Comparison of ENCODE assay signal across 16 cellular contexts in the genomic region with DNA sequence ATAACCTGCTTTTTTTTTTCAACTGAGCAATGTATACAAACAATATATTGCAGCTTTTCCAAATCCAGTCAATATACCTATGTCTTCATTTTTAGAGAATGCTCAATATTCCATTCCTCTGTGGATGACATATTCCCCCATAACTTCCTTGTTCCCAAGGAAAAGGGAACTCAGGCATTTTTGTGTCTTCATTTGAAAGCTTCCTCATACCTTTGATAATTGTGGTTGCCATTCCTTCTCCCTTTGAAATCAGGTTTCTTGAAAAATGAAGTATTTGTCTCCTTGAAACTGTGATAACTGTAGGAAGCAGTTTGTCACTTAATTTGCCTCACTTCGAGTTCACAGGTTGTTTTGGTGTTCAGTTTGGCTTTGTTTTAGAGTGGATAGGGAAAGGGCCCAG.
"Had no signal": no experiment of that assay in that cellular context is flagged by ENCODE, and none has a peak within 500 bp of the region (broad histone marks: within the 10 kb centered on the region; RNA-seq: fewer than 3 reads in every experiment).

No MANE protein-coding gene starts in this region.

- H3K4me1 ChIP-seq: uterus had no signal

- H3K27me3 ChIP-seq: adrenal gland, suprapubic skin, uterus had no signal

- H3K9me3 ChIP-seq: adrenal gland, lower lobe of right lung, suprapubic skin, uterus had no signal

- H3K4me3 ChIP-seq: adrenal gland, lower lobe of right lung, suprapubic skin, uterus had no signal

- ATAC-seq: activated CD4-positive, alpha-beta T cell treated with anti-CD3 and anti-CD28 coated beads for 36 hours; activated CD8-positive, alpha-beta T cell treated with anti-CD3 and anti-CD28 coated beads for 36 hours; lower lobe of right lung; natural killer cell; sciatic nerve had no signal

- DNase-seq: activated CD4-positive, alpha-beta T cell treated with anti-CD3 and anti-CD28 coated beads for 36 hours; activated CD8-positive, alpha-beta memory T cell treated with anti-CD3 and anti-CD28 coated beads, Interleukin-2, amount 50 U/mL, for 48 hours; activated CD8-positive, alpha-beta T cell treated with anti-CD3 and anti-CD28 coated beads for 36 hours; activated naive CD4-positive, alpha-beta T cell treated with anti-CD3 and anti-CD28 coated beads, Interleukin-2, amount 10 ng/mL, durations not matched to agents 7 days and 5 days; adrenal gland; dermis blood vessel endothelial cell; endodermal cell; glutamatergic neuron; lower lobe of right lung; natural killer cell; stimulated activated CD4-positive, alpha-beta T cell treated with anti-CD3 and anti-CD28 coated beads, Interleukin-2, amount 100 ng/mL, for 24 hours; stimulated activated naive CD4-positive, alpha-beta T cell treated with Interleukin-2 at 50 U/mL for 16 hours; T-helper 9 cell; uterus had no signal

- H3K36me3 ChIP-seq: uterus had no signal

- H3K27ac ChIP-seq: adrenal gland, lower lobe of right lung, suprapubic skin, uterus had no signal
